In genomic region chr3:194518652-194519051, GRCh38 we compare ENCODE assay signal across 22 cellular contexts. TPM values are rescaled to one million over a fixed set of nuclear protein-coding genes. Genes with fewer than 3 reads are reported as not detected.
DNase-seq lines count a peak whose midpoint lies in the region; ATAC-seq and TF ChIP-seq lines count a peak whose summit lies in the region.
"Had no signal": no experiment of that assay in that cellular context is flagged by ENCODE, and none has a peak within 500 bp of the region (broad histone marks: within the 10 kb centered on the region; RNA-seq: fewer than 3 reads in every experiment).

No MANE protein-coding gene starts in this region.

- H3K4me3 ChIP-seq in BJ (ENCODE audit: low read depth, low read length), result no peak overlapping the region
- H3K4me3 ChIP-seq in astrocyte of the spinal cord (ENCODE audit: low read depth, low read length), result no peak overlapping the region
- H3K4me3 ChIP-seq in upper lobe of right lung, result no peak overlapping the region
- no peak overlapping the region for H3K4me3 ChIP-seq in MG63
- H3K4me3 ChIP-seq: body of pancreas, gastroesophageal sphincter, HAP-1, ovary, testis had no signal

- intact Hi-C loops in upper lobe of right lung (cut with DNase I), result no loop called here

- no peaks in the 10 kb centered on the region for H3K9me3 ChIP-seq in upper lobe of right lung
- H3K9me3 ChIP-seq in MG63, result 0 out of 2 replicates have a peak, but pooled peaks cover 3% of the 10 kb centered on the region
- H3K9me3 ChIP-seq: body of pancreas, gastroesophageal sphincter, HAP-1, ovary, testis had no signal

- no peak for ATAC-seq in upper lobe of right lung
- ATAC-seq: body of pancreas, gastroesophageal sphincter, sciatic nerve had no signal

- CTCF ChIA-PET in BJ (lab: Yijun Ruan, JAX), result interaction anchor here (0.6 to 1.4 kb wide), 2 partner anchors 36 to 45 kb away, joined by 3 read pairs; no protein-coding TSS in a partner anchor

- DNase-seq in BJ (ENCODE audit: low read depth) (peak; percentile 46), HCEC 1CT (peak; percentile 47), astrocyte of the spinal cord (ENCODE audit: low read depth, low spot score) (peak; percentile 39), glomerular visceral epithelial cell (ENCODE audit: extremely low spot score) (peak; percentile 47), HUDEP-2 (lab: John Stamatoyannopoulos, UW; ENCODE audit: unreplicated experiment in 76 of 76) (no peak), upper lobe of right lung (no peak), MG63 (no peak)
- DNase-seq in activated CD4-positive, alpha-beta T cell treated with anti-CD3 and anti-CD28 coated beads for 1 hour, result no peak
- DNase-seq: activated naive CD4-positive, alpha-beta T cell treated with anti-CD3 and anti-CD28 coated beads, Interleukin-2, amount 10 ng/mL, durations not matched to agents 7 days and 5 days; body of pancreas; CD8-positive, alpha-beta memory T cell; cortex of kidney; DMS79; mesendoderm; naive B cell; NCI-H524 treated with DMSO at 0.1 percent for 48 hours; ovary; T-helper 9 cell; testis had no signal

- POLR2A ChIA-PET in BJ (lab: Charles Lee), result no interaction called here

- no peaks in the 10 kb centered on the region for H3K27me3 ChIP-seq in BJ (ENCODE audit: control insufficient read depth, insufficient read depth, low read length)
- H3K27me3 ChIP-seq in upper lobe of right lung, result no peaks in the 10 kb centered on the region
- H3K27me3 ChIP-seq in MG63, result no peaks in the 10 kb centered on the region
- H3K27me3 ChIP-seq: body of pancreas, ovary, testis had no signal

- no peaks in the 10 kb centered on the region for H3K36me3 ChIP-seq in BJ (ENCODE audit: control insufficient read depth, insufficient read depth, low read length)
- no peaks in the 10 kb centered on the region for H3K36me3 ChIP-seq in upper lobe of right lung
- no peaks in the 10 kb centered on the region for H3K36me3 ChIP-seq in MG63
- H3K36me3 ChIP-seq: gastroesophageal sphincter, HAP-1, ovary had no signal

- TF ChIP-seq CTCF in BJ (IDR thresholded peaks at IDR 0.05; ENCODE audit: insufficient read depth, low read depth, low read length), result no peak
- TF ChIP-seq CTCF in astrocyte of the spinal cord (IDR thresholded peaks at IDR 0.05; ENCODE audit: low read depth, low read length), result no peak
- no peak for TF ChIP-seq CTCF in upper lobe of right lung (IDR thresholded peaks at IDR 0.05)

- H3K27ac ChIP-seq in upper lobe of right lung, result no peak overlapping the region
- H3K27ac ChIP-seq: body of pancreas, gastroesophageal sphincter, ovary, testis had no signal

- H3K4me1 ChIP-seq in upper lobe of right lung, result no peaks in the 10 kb centered on the region
- H3K4me1 ChIP-seq: gastroesophageal sphincter, HAP-1, testis had no signal

- in situ Hi-C loops in astrocyte of the spinal cord (cut with HindIII; ENCODE audit: low sequenced_read_pairs), result no loop called here

RNA-seq across cellular contexts. Expression of gene ATP13A3, which starts 31.9 kb away (rescaled TPM):
- polyA plus RNA-seq in BJ (2011; rRNA removed), result 47.1 and 96.3 TPM in 2 replicates
- 68.2 and 83.7 TPM in 2 replicates for polyA minus RNA-seq in BJ (2011; rRNA and poly(A)+ RNA removed)
- total RNA-seq in upper lobe of right lung, result 101 TPM
- 76.9 and 103 TPM in 2 replicates for total RNA-seq in MG63 (2014; rRNA removed; shearing (Covaris generic); ENCODE audit: low replicate concordance)

Comparison
In these comparisons a context has a peak if more than half of its experiments do, and no peak if none do; other contexts are left out.
1. DNase-seq: peak in BJ (single experiment), HCEC 1CT (single experiment), astrocyte of the spinal cord (single experiment) and glomerular visceral epithelial cell (single experiment); none in HUDEP-2 (0 of 76), upper lobe of right lung (single experiment), MG63 (single experiment) and activated CD4-positive, alpha-beta T cell treated with anti-CD3 and anti-CD28 coated beads for 1 hour (single experiment).